Comparison of ENCODE assay signal across 8 cellular contexts in the genomic region with DNA sequence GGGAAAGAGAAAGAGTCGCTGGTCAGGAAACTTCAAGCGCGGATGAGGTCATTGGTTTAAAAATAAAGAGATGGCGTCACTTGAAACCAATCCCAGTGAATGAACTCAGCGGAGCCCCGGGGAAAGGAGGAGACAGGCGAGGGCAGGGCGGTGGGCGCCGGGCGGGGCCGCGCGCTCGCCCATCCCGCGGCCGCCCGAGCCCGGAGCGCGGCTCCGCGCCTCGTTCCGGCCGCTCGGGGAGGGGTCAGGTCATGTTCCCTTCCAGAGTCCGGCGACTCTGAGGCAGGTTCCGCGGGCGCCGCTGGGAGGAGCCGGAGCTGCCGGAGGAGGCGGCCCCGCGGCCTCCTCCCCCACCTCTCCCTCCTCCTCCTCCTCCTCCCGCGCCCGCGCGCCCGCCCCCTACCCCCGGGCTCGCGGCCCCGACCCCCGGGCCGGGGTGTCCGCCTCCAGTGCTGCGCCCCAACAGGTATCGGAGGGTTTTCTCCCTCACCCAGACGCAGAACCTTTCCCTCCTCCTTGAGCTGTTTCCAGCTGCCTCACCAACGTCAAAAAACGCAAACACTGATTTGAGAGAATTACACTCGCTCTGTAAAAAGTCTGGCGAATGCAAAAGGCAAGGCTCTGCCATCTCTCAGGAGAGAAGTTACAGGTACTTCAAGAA. TPM values are rescaled to one million over a fixed set of nuclear protein-coding genes. Genes with fewer than 3 reads are reported as not detected.
A peak's percentile ranks its signal among the peaks of the same experiment; 100 is the strongest.
DNase-seq lines count a peak whose midpoint lies in the region; ATAC-seq and TF ChIP-seq lines count a peak whose summit lies in the region.

A gene with protein sequence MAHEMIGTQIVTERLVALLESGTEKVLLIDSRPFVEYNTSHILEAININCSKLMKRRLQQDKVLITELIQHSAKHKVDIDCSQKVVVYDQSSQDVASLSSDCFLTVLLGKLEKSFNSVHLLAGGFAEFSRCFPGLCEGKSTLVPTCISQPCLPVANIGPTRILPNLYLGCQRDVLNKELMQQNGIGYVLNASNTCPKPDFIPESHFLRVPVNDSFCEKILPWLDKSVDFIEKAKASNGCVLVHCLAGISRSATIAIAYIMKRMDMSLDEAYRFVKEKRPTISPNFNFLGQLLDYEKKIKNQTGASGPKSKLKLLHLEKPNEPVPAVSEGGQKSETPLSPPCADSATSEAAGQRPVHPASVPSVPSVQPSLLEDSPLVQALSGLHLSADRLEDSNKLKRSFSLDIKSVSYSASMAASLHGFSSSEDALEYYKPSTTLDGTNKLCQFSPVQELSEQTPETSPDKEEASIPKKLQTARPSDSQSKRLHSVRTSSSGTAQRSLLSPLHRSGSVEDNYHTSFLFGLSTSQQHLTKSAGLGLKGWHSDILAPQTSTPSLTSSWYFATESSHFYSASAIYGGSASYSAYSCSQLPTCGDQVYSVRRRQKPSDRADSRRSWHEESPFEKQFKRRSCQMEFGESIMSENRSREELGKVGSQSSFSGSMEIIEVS (minus strand): TSS at position 279 of the 661 bp plus-strand sequence. CDS start 41,765 bp downstream, outside the sequence.

- peak within 1 kb of the TSS; percentile 89 for H2AFZ ChIP-seq in smooth muscle cell (ENCODE audit: low read depth)

- no peaks in the 10 kb centered on the region for H3K9me3 ChIP-seq in smooth muscle cell (replicated peaks; ENCODE audit: low read depth)

- H3K27ac Mint-ChIP-seq in immature natural killer cell, result peak within 1 kb of the TSS; percentile 88 to 99 (median 93)

- H3K36me3 Mint-ChIP-seq in immature natural killer cell, result no peaks in the 10 kb centered on the region

- DNase-seq in AG08396 (ENCODE audit: low spot score) (peak; percentile 96), NCI-H2196 (lab: John Stamatoyannopoulos, UW; ENCODE audit: unreplicated experiment) (peak; percentile 81), caudate nucleus (lab: John Stamatoyannopoulos, UW) (peak; percentile 60 to 96 (median 89)), immature natural killer cell (peak; percentile 81 to 86 (median 83)), smooth muscle cell (lab: John Stamatoyannopoulos, UW; ENCODE audit: unreplicated experiment) (peak; percentile 56)
- DNase-seq in activated CD4-positive, CD25-positive, alpha-beta regulatory T cell (lab: John Stamatoyannopoulos, UW), result peak; percentile 40 to 59 (median 46)

- H3K27me3 ChIP-seq in smooth muscle cell (ENCODE audit: low read depth), result no peaks in the 10 kb centered on the region

- no peaks in the 10 kb centered on the region for H3K36me3 ChIP-seq in smooth muscle cell (ENCODE audit: low read depth)

- H3F3A ChIP-seq in smooth muscle cell (ENCODE audit: low read depth), result peaks cover 10% of the 10 kb centered on the region

- WGBS in smooth muscle cell (ENCODE audit: low lambda C conversion rate), result under 1% methylated on average over 34 of the region's 59 CpGs

- no peak for TF ChIP-seq CTCF in smooth muscle cell (IDR thresholded peaks at IDR 0.05; ENCODE audit: borderline replicate concordance, insufficient read depth, poor library complexity, severe bottlenecking)

- peak within 1 kb of the TSS; percentile 89 to 94 (median 91) for H3K4me3 Mint-ChIP-seq in immature natural killer cell

- peak within 1 kb of the TSS; percentile 100 for H3K9ac ChIP-seq in smooth muscle cell (ENCODE audit: low read depth)

- peak within 1 kb of the TSS; percentile 94 for H3K4me3 ChIP-seq in smooth muscle cell

- peaks cover 10 to 22% of the 10 kb centered on the region in 2 donors for H3K4me1 Mint-ChIP-seq in immature natural killer cell

- no peaks in the 10 kb centered on the region for H3K9me3 Mint-ChIP-seq in immature natural killer cell

- peaks cover 2 to 8% (median 7%) of the 10 kb centered on the region in 3 donors for H3K27me3 Mint-ChIP-seq in immature natural killer cell (ENCODE audit: low read depth in 3 of 3)

- H3K4me2 ChIP-seq in smooth muscle cell, result peak within 1 kb of the TSS; percentile 100

- peaks cover 15% of the 10 kb centered on the region for H3K4me1 ChIP-seq in smooth muscle cell (ENCODE audit: low read depth)

- H3K27ac ChIP-seq in caudate nucleus (ENCODE audit: low read depth, low read length), result peak within 1 kb of the TSS; percentile 99
- H3K27ac ChIP-seq in smooth muscle cell (ENCODE audit: low read depth), result peak within 1 kb of the TSS; percentile 100

- peaks cover 31% of the 10 kb centered on the region for H3K79me2 ChIP-seq in smooth muscle cell (ENCODE audit: low read depth)

- peaks cover 12% of the 10 kb centered on the region for H4K20me1 ChIP-seq in smooth muscle cell (ENCODE audit: low read depth)

- peak; percentile 64 for ATAC-seq in GM18870 (IDR thresholded peaks at IDR 0.05; ENCODE audit: unreplicated experiment)
- peak; percentile 76 for ATAC-seq in HG03108 (IDR thresholded peaks at IDR 0.05; ENCODE audit: unreplicated experiment)

RNA-seq across cellular contexts. Expression of the gene that starts here (rescaled TPM):
- polyA plus RNA-seq in immature natural killer cell (under 1 TPM in 2 of 3 donors, not detected in 1; 0.57 to 0.78 TPM), smooth muscle cell (1.2 and 2.0 TPM in 2 replicates)
- total RNA-seq in smooth muscle cell, result 10.8 and 13.0 TPM in 2 replicates

Comparison
In these comparisons a context has a peak if more than half of its experiments do, and no peak if none do; other contexts are left out.
1. Peak in every context shown above with its lines: DNase-seq, ATAC-seq, H3K4me3 ChIP-seq and H3K27ac ChIP-seq.
2. Peak in DNase-seq in immature natural killer cell; RNA of the gene not detected or under 1 TPM.
3. DNase-seq: peak in every context shown above with its lines; median percentile 96 in AG08396; 89 in caudate nucleus; 83 in immature natural killer cell; 81 in NCI-H2196; 56 in smooth muscle cell; 46 in activated CD4-positive, CD25-positive, alpha-beta regulatory T cell.